9 cellular contexts compared by ENCODE assay signal in the genomic region with DNA sequence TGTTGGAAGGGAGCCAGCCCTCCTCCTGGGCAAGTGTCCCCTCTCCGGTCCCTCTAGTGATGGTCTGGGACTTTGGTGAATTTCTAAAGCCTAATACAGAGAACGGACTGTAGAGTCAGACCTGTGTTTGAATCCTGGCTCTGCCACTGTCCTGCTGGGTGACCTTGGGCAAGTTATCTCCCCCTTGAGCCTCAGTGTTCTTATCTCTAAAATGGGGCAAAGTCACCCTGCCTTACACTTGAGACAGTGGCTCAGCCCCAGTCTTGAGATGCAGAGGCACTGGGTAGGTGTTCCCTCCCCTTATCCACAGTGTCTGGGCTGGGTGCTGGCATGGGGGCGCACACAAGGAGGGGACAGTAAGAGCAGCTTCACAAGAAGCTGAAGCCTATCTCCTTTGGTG.
"Had no signal": no experiment of that assay in that cellular context is flagged by ENCODE, and none has a peak within 500 bp of the region (broad histone marks: within the 10 kb centered on the region; RNA-seq: fewer than 3 reads in every experiment).

No MANE protein-coding gene starts in this region.

- H3K9ac ChIP-seq: KMS-11 had no signal

- H3K4me2 ChIP-seq: GM23338, KMS-11 had no signal

- DNase-seq: H9, HCEC 1CT, IMR-90, KBM-7 had no signal

- ATAC-seq: GM23338 had no signal

- H2AFZ ChIP-seq: GM23338 had no signal

- FAIRE-seq: H1, H54 had no signal

- H3K4me3 ChIP-seq: GM23338 had no signal

- H3K27ac ChIP-seq: HL-60, KMS-11 had no signal
